ENCODE assay signal across 8 cellular contexts in genomic region chr20:44683263-44684046, GRCh38. TPM values are rescaled to one million over a fixed set of nuclear protein-coding genes. Genes with fewer than 3 reads are reported as not detected.
DNase-seq lines count a peak whose midpoint lies in the region; ATAC-seq and TF ChIP-seq lines count a peak whose summit lies in the region.

No MANE protein-coding gene starts in this region.

- H3K27ac Mint-ChIP-seq in activated T-helper 17 cell treated with anti-CD3 and anti-CD28 coated beads, Interleukin-2, amount 50 U/mL, for 72 hours, result no peak overlapping the region

- ATAC-seq in HG03432 (IDR thresholded peaks at IDR 0.05; ENCODE audit: unreplicated experiment) (peak; percentile 58), right cardiac atrium (peak; percentile 45 to 71), HG03025 (IDR thresholded peaks at IDR 0.05; ENCODE audit: low FRiP score, unreplicated experiment) (no peak)
- peak; percentile 69 for ATAC-seq in activated T-helper 17 cell treated with anti-CD3 and anti-CD28 coated beads, Interleukin-2, amount 50 U/mL, for 72 hours (replicated peaks)

- WGBS in right cardiac atrium, result 53% methylated on average over 10 of the region's 10 CpGs

- H3K4me3 Mint-ChIP-seq in activated T-helper 17 cell treated with anti-CD3 and anti-CD28 coated beads, Interleukin-2, amount 50 U/mL, for 72 hours, result no peak overlapping the region

- H3K9me3 Mint-ChIP-seq in activated T-helper 17 cell treated with anti-CD3 and anti-CD28 coated beads, Interleukin-2, amount 50 U/mL, for 72 hours, result no peaks in the 10 kb centered on the region

- H2AFZ ChIP-seq in PC-9, result no peak overlapping the region

- peak; percentile 74 for DNase-seq in ELR (ENCODE audit: low read depth)
- peak; percentile 66 to 76 for DNase-seq in PC-9
- DNase-seq in right cardiac atrium, result peak in 1 of 3 donors; percentile 70
- DNase-seq in stimulated activated CD4-positive, alpha-beta T cell treated with anti-CD3 and anti-CD28 coated beads, Interleukin-1b, Interleukin-23, amount 100 ng/mL, for 24 hours (ENCODE audit: low read depth in 4 of 4, low spot score in 1 of 4), result peak in 3 of 4 experiments; percentile 28 to 33 (median 30)
- DNase-seq in foreskin melanocyte, result no peak

- POLR2A ChIA-PET in PC-9 (lab: Charles Lee; ENCODE audit: unreplicated experiment), result interaction anchor here (0.5 kb wide), 1 partner anchor 49 kb away, joined by 3 read pairs; no protein-coding TSS in a partner anchor

- no peaks in the 10 kb centered on the region for H3K9me2 ChIP-seq in PC-9 (ENCODE audit: insufficient read depth)

- H3K79me2 ChIP-seq in PC-9 (ENCODE audit: low read depth), result no peaks in the 10 kb centered on the region

- H3K4me3 ChIP-seq in PC-9 (no peak overlapping the region), right cardiac atrium (ENCODE audit: low read length) (no peak overlapping the region)

- no peaks in the 10 kb centered on the region for H3K36me3 Mint-ChIP-seq in activated T-helper 17 cell treated with anti-CD3 and anti-CD28 coated beads, Interleukin-2, amount 50 U/mL, for 72 hours (ENCODE audit: low read depth)

- H3K27ac ChIP-seq in PC-9 (no peak overlapping the region), right cardiac atrium (ENCODE audit: low read length) (no peak overlapping the region)

- no peaks in the 10 kb centered on the region for H3K36me3 ChIP-seq in PC-9 (ENCODE audit: low read depth)

- no TSS peak for BruUV-seq in PC-9 (replicated peaks; lab: Mats Ljungman, UMichigan)

- no peak overlapping the region for H3K4me2 ChIP-seq in PC-9

- no peaks in the 10 kb centered on the region for H3K4me1 Mint-ChIP-seq in activated T-helper 17 cell treated with anti-CD3 and anti-CD28 coated beads, Interleukin-2, amount 50 U/mL, for 72 hours

- peaks cover 4% of the 10 kb centered on the region for H3K27me3 Mint-ChIP-seq in activated T-helper 17 cell treated with anti-CD3 and anti-CD28 coated beads, Interleukin-2, amount 50 U/mL, for 72 hours

- H3F3A ChIP-seq in PC-9 (ENCODE audit: insufficient read depth, low read depth), result peaks cover 12% of the 10 kb centered on the region

- intact Hi-C loops in PC-9 (cut with micrococcal nuclease; ENCODE audit: unreplicated experiment) (loop anchor here (1.0 to 10.0 kb wide), 7 partner anchors 30 to 611 kb away; partner anchors contain the start of genes SERINC3 and TTPAL), right cardiac atrium (cut with DNase I) (loop anchor here (2.0 to 10.0 kb wide), 4 partner anchors 49 to 299 kb away; no protein-coding TSS in a partner anchor)

- H3K9me3 ChIP-seq in PC-9 (ENCODE audit: insufficient read depth, low read depth) (no peaks in the 10 kb centered on the region), right cardiac atrium (ENCODE audit: control insufficient read depth, low read length) (no peaks in the 10 kb centered on the region)

- H4K20me1 ChIP-seq in PC-9 (ENCODE audit: insufficient read depth), result no peaks in the 10 kb centered on the region

- H3K27me3 ChIP-seq in PC-9 (ENCODE audit: insufficient read depth, low read depth) (no peaks in the 10 kb centered on the region), right cardiac atrium (ENCODE audit: control insufficient read depth, insufficient read depth) (no peaks in the 10 kb centered on the region)

- H3K4me1 ChIP-seq in PC-9 (replicated peaks; ENCODE audit: insufficient read depth) (peaks cover 16% of the 10 kb centered on the region), right cardiac atrium (ENCODE audit: control insufficient read depth, insufficient read depth, low read length) (no peaks in the 10 kb centered on the region)

- CTCF ChIA-PET in PC-9 (lab: Charles Lee), result interaction anchor here (0.8 to 3.7 kb wide), 9 partner anchors 27 to 467 kb away, joined by 3 to 38 read pairs (median 3); no protein-coding TSS in a partner anchor

- peak; percentile 85 for TF ChIP-seq CTCF in PC-9 (conservative IDR thresholded peaks at IDR 0.05)

RNA-seq across cellular contexts. Expression of gene CCN5, which starts 31.7 kb away (rescaled TPM):
- total RNA-seq in PC-9 (2021) (0.20 TPM in 1 of 2 replicates, not detected in the other), right cardiac atrium (100 to 1,000 TPM in 1 of 4 donors, 10 to 100 TPM in 3; 85.2 to 292 (median 98.2) TPM)
- not detected for total RNA-seq in activated T-helper 17 cell treated with anti-CD3 and anti-CD28 coated beads, Interleukin-2, amount 50 U/mL, for 72 hours
- 102 TPM for polyA plus RNA-seq in right cardiac atrium

RNA-seq across cellular contexts. Expression of gene ADA, which starts 32.0 kb away (rescaled TPM):
- total RNA-seq in PC-9 (2021) (28.2 and 32.9 TPM in 2 replicates), right cardiac atrium (10 to 100 TPM; 11.6 to 22.8 (median 12.4) TPM)
- total RNA-seq in activated T-helper 17 cell treated with anti-CD3 and anti-CD28 coated beads, Interleukin-2, amount 50 U/mL, for 72 hours, result 10 to 100 TPM; 30.4 to 32.5 TPM
- 12.4 TPM for polyA plus RNA-seq in right cardiac atrium

Comparison
In these comparisons a context has a peak if more than half of its experiments do, and no peak if none do; other contexts are left out.
1. RNA of gene CCN5, which starts 31.7 kb away (total RNA-seq): 85.2 to 292 TPM in right cardiac atrium; 0.20 TPM in PC-9 and not detected in activated T-helper 17 cell treated with anti-CD3 and anti-CD28 coated beads, Interleukin-2, amount 50 U/mL, for 72 hours; every median in the first group is over 10 times any median in the second.